In the genomic region with DNA sequence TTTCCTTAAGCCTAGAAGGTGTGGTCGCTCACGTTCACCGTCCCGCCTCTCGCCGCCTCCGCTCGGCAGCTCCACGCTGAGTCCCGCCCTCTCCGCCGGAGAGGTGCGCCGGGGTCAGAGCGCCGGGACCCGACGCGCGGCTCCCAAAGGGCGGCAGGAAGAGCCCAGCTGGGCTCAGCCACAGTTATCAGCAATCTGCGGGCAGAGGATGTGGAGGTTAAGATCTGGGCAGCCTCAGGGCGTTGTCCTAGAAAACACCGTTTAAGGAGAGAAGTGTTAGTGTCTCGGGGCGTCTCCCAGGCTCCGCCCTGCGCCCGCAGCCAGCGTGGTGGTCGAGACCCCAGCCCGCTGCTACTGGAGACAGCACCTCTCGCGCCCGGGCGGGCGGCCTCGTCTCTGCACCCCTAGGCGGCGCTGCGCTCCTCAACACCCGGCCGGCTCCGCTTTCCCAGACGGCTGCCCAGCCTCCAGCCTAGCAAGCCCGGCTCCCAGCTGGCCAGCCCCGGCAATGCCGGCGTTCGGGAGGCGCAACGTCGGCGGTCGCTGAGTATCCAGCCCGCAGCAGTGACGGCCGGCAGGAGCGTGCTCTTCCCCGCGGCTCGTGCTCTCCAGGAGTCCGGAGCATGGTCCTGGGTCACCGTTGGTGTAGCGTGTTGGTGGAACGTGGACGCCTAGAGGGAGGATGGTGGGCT, we compare ENCODE assay signal across 8 cellular contexts. TPM values are rescaled to one million over a fixed set of nuclear protein-coding genes. Genes with fewer than 3 reads are reported as not detected.
DNase-seq lines count a peak whose midpoint lies in the region; ATAC-seq and TF ChIP-seq lines count a peak whose summit lies in the region.

A gene with protein sequence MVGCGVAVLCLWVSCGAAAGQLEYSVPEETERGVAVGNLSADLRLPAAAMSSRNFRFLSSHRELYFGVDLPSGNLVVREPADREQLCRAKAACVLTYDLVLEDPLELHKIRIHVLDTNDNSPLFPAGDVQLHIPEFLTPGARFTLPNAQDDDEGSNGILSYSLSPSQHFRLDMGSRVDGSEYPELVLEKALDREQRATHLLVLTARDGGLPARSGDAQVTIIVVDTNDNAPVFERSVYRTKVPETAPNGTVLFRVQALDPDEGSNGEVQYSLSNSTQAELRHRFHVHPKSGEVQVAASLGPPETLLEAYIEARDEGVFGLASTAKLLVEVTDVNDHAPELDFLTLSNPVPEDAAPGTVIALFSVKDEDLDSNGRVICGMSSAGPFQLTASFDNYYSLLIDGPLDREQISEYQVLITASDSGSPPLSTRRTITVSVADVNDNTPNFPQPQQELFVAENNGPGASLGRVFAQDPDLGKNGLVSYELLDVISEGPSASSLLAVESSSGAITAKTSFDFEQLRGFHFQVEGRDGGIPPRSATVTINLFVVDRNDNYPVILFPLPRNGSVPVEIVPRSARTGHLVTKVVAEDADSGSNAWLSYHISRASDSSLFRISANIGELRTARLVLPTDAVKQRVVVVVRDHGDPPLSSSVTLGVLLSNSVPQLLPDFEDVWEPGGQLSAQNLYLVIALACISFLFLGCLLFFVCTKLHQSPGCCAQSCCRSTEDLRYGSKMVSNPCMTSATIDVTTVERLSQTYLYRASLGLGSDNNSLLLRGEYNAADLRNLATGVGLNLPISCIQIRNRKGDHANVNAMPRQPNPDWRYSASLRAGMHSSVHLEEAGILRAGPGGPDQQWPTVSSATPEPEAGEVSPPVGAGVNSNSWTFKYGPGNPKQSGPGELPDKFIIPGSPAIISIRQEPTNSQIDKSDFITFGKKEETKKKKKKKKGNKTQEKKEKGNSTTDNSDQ (plus strand): TSS at position 89 of the 692 bp plus-strand sequence. CDS start 594 bp downstream, at position 683.

- peak within 1 kb of the TSS; percentile 94 for H2AFZ ChIP-seq in parathyroid adenoma

- H3K27me3 ChIP-seq in adipocyte (replicated peaks; ENCODE audit: control insufficient read depth, insufficient read depth, low read length) (peaks cover 24% of the 10 kb centered on the region), left ventricle myocardium inferior (ENCODE audit: low read depth) (peaks cover 99% of the 10 kb centered on the region), parathyroid adenoma (ENCODE audit: control insufficient read depth, insufficient read depth, low read length) (no peaks in the 10 kb centered on the region)

- H3K4me3 ChIP-seq in adipocyte (ENCODE audit: low read length): peak within 1 kb of the TSS; percentile 77
- H3K4me3 ChIP-seq in left ventricle myocardium inferior: peak within 1 kb of the TSS; percentile 64
- H3K4me3 ChIP-seq in parathyroid adenoma (ENCODE audit: low read depth, low read length): peak within 1 kb of the TSS; percentile 77

- DNase-seq in NCI-H2196 treated with DMSO at 0.1 percent for 48 hours (lab: John Stamatoyannopoulos, UW; ENCODE audit: unreplicated experiment) (peak; percentile 80), adipocyte (ENCODE audit: low read depth) (peak; percentile 43), left ventricle myocardium inferior (peak; percentile 70)

- no peaks in the 10 kb centered on the region for H3K36me3 ChIP-seq in adipocyte (ENCODE audit: control insufficient read depth, insufficient read depth, low read length, severe bottlenecking)
- H3K36me3 ChIP-seq in left ventricle myocardium inferior: no peaks in the 10 kb centered on the region
- no peaks in the 10 kb centered on the region for H3K36me3 ChIP-seq in parathyroid adenoma (ENCODE audit: control insufficient read depth, insufficient read depth, low read length)

- TF ChIP-seq CTCF in GM12874 (IDR thresholded peaks at IDR 0.05; ENCODE audit: insufficient read depth, low read depth, low read length) (0 out of 2 replicates have a peak, but pooled peaks have one; percentile 3), left ventricle myocardium inferior (IDR thresholded peaks at IDR 0.05; ENCODE audit: borderline replicate concordance) (peak; percentile 72), parathyroid adenoma (IDR thresholded peaks at IDR 0.05) (peak; percentile 91)

- H3K27ac ChIP-seq in left ventricle myocardium inferior (replicated peaks) (no peak within 1 kb of the TSS), parathyroid adenoma (peak within 1 kb of the TSS; percentile 87)

- intact Hi-C loops in left ventricle myocardium inferior (cut with micrococcal nuclease): no loop called here

- H3K4me1 ChIP-seq in adipocyte (ENCODE audit: control insufficient read depth, insufficient read depth, low read length) (peaks cover 8% of the 10 kb centered on the region), left ventricle myocardium inferior (peaks cover 19% of the 10 kb centered on the region), parathyroid adenoma (peaks cover 6% of the 10 kb centered on the region)

- peak within 1 kb of the TSS; percentile 90 for H3K4me2 ChIP-seq in parathyroid adenoma (ENCODE audit: low read length)

- H3K9ac ChIP-seq in adipocyte (ENCODE audit: low read length) (no peak within 1 kb of the TSS), parathyroid adenoma (peak within 1 kb of the TSS; percentile 61)

- peaks cover 4% of the 10 kb centered on the region for H3K79me2 ChIP-seq in parathyroid adenoma

- H3K9me3 ChIP-seq in adipocyte (ENCODE audit: control insufficient read depth, low read length) (peaks cover 10% of the 10 kb centered on the region), left ventricle myocardium inferior (replicated peaks) (no peaks in the 10 kb centered on the region), parathyroid adenoma (ENCODE audit: control insufficient read depth, low read length) (no peaks in the 10 kb centered on the region)

- ATAC-seq in GM19023 (IDR thresholded peaks at IDR 0.05; ENCODE audit: unreplicated experiment) (no peak), HG03159 (IDR thresholded peaks at IDR 0.05; ENCODE audit: unreplicated experiment) (no peak), HG03139 (IDR thresholded peaks at IDR 0.05; ENCODE audit: unreplicated experiment) (no peak)

RNA-seq across cellular contexts. Expression of the gene that starts here (rescaled TPM):
- total RNA-seq in left ventricle myocardium inferior: not detected

Comparison
In these comparisons a context has a peak if more than half of its experiments do, and no peak if none do; other contexts are left out.
1. Peak in DNase-seq and H3K4me3 ChIP-seq in left ventricle myocardium inferior; RNA of the gene not detected or under 1 TPM.
2. CTCF ChIP-seq: peak in every context shown above with its lines; median percentile 91 in parathyroid adenoma; 72 in left ventricle myocardium inferior; 3 in GM12874.